23 cellular contexts compared by ENCODE assay signal in genomic region chr1:59685666-59686065, GRCh38.
DNase-seq lines count a peak whose midpoint lies in the region; ATAC-seq lines count a peak whose summit lies in the region.
"Had no signal": no experiment of that assay in that cellular context is flagged by ENCODE, and none has a peak within 500 bp of the region (broad histone marks: within the 10 kb centered on the region; RNA-seq: fewer than 3 reads in every experiment).

No MANE protein-coding gene starts in this region.

- intact Hi-C loops in activated CD4-positive, alpha-beta T cell treated with anti-CD3 and anti-CD28 coated beads for 36 hours (cut with DNase I, micrococcal nuclease): no loop called here

- H3K36me3 Mint-ChIP-seq in activated CD4-positive, alpha-beta memory T cell treated with anti-CD3 and anti-CD28 coated beads, Interleukin-2, amount 10 ng/mL, durations not matched to agents 7 days and 5 days (ENCODE audit: low read depth): no peaks in the 10 kb centered on the region
- no peaks in the 10 kb centered on the region for H3K36me3 Mint-ChIP-seq in activated CD4-positive, alpha-beta T cell treated with anti-CD3 and anti-CD28 coated beads for 36 hours (ENCODE audit: low read depth)
- H3K36me3 Mint-ChIP-seq: neural progenitor cell had no signal

- POLR2A ChIA-PET in activated CD4-positive, alpha-beta memory T cell treated with anti-CD3 and anti-CD28 coated beads, Interleukin-2, amount 10 ng/mL, durations not matched to agents 7 days and 5 days (lab: Charles Lee): no interaction called here
- POLR2A ChIA-PET in activated CD4-positive, alpha-beta T cell treated with anti-CD3 and anti-CD28 coated beads for 36 hours (lab: Charles Lee): no interaction called here

- CTCF ChIA-PET in activated CD4-positive, alpha-beta memory T cell treated with anti-CD3 and anti-CD28 coated beads, Interleukin-2, amount 10 ng/mL, durations not matched to agents 7 days and 5 days (lab: Charles Lee): interaction anchor here (1.5 kb wide), 1 partner anchor 14 kb away, joined by 6 read pairs; no protein-coding TSS in a partner anchor
- CTCF ChIA-PET in activated CD4-positive, alpha-beta T cell treated with anti-CD3 and anti-CD28 coated beads for 36 hours (lab: Charles Lee): interaction anchor here (1.2 kb wide), 1 partner anchor 13 kb away, joined by 3 read pairs; no protein-coding TSS in a partner anchor

- H3K27ac Mint-ChIP-seq in activated CD4-positive, alpha-beta memory T cell treated with anti-CD3 and anti-CD28 coated beads, Interleukin-2, amount 10 ng/mL, durations not matched to agents 7 days and 5 days: no peak overlapping the region
- H3K27ac Mint-ChIP-seq in activated CD4-positive, alpha-beta T cell treated with anti-CD3 and anti-CD28 coated beads for 36 hours: no peak overlapping the region
- H3K27ac Mint-ChIP-seq: neural progenitor cell, T-helper 17 cell had no signal

- H3K4me1 Mint-ChIP-seq in activated CD4-positive, alpha-beta memory T cell treated with anti-CD3 and anti-CD28 coated beads, Interleukin-2, amount 10 ng/mL, durations not matched to agents 7 days and 5 days: no peaks in the 10 kb centered on the region
- no peaks in the 10 kb centered on the region for H3K4me1 Mint-ChIP-seq in activated CD4-positive, alpha-beta T cell treated with anti-CD3 and anti-CD28 coated beads for 36 hours
- H3K4me1 Mint-ChIP-seq: T-helper 17 cell had no signal

- peak; percentile 82 for DNase-seq in DMS 273 (lab: John Stamatoyannopoulos, UW; ENCODE audit: unreplicated experiment)
- DNase-seq in NCI-H1694 treated with DMSO at 0.1 percent for 48 hours (lab: John Stamatoyannopoulos, UW): peak; percentile 91
- DNase-seq in NCI-H526 (lab: John Stamatoyannopoulos, UW): peak; percentile 29 to 42
- peak; percentile 71 for DNase-seq in myocyte (ENCODE audit: low read depth)
- no peak for DNase-seq in activated CD4-positive, alpha-beta memory T cell treated with anti-CD3 and anti-CD28 coated beads, Interleukin-2, amount 10 ng/mL, durations not matched to agents 7 days and 5 days
- DNase-seq in Kasumi-1 (lab: John Stamatoyannopoulos, UW): no peak
- no peak for DNase-seq in G401 (ENCODE audit: low spot score)
- no peak for DNase-seq in activated CD4-positive, alpha-beta T cell treated with anti-CD3 and anti-CD28 coated beads for 36 hours
- DNase-seq: activated CD4-positive, alpha-beta T cell treated with anti-CD3 and anti-CD28 coated beads, Interleukin-2, amount 50 U/mL, for 1 hour; activated CD8-positive, alpha-beta memory T cell treated with anti-CD3 and anti-CD28 coated beads, Interleukin-2, amount 50 U/mL, for 4 hours; activated effector memory CD4-positive, alpha-beta T cell treated with Interleukin-2 at 50 U/mL for 16 hours; Calu3; cerebellar nuclear complex; erythroblast; foreskin fibroblast; hypothalamus; posterior cingulate gyrus; sigmoid colon; substantia nigra; T-helper 17 cell; upper lobe of right lung had no signal

- H3K9me3 Mint-ChIP-seq in activated CD4-positive, alpha-beta memory T cell treated with anti-CD3 and anti-CD28 coated beads, Interleukin-2, amount 10 ng/mL, durations not matched to agents 7 days and 5 days: no peaks in the 10 kb centered on the region
- H3K9me3 Mint-ChIP-seq in activated CD4-positive, alpha-beta T cell treated with anti-CD3 and anti-CD28 coated beads for 36 hours (ENCODE audit: low read depth): no peaks in the 10 kb centered on the region
- H3K9me3 Mint-ChIP-seq: neural progenitor cell had no signal

- in situ Hi-C loops in G401 (cut with HindIII; ENCODE audit: low sequenced_read_pairs): no loop called here

- ATAC-seq in activated CD4-positive, alpha-beta T cell treated with anti-CD3 and anti-CD28 coated beads for 36 hours: no peak
- ATAC-seq: HCT116, T-helper 17 cell, upper lobe of right lung had no signal

- H3K27me3 Mint-ChIP-seq in activated CD4-positive, alpha-beta memory T cell treated with anti-CD3 and anti-CD28 coated beads, Interleukin-2, amount 10 ng/mL, durations not matched to agents 7 days and 5 days: no peaks in the 10 kb centered on the region
- no peaks in the 10 kb centered on the region for H3K27me3 Mint-ChIP-seq in activated CD4-positive, alpha-beta T cell treated with anti-CD3 and anti-CD28 coated beads for 36 hours
- H3K27me3 Mint-ChIP-seq: T-helper 17 cell had no signal

- H3K4me3 Mint-ChIP-seq in activated CD4-positive, alpha-beta memory T cell treated with anti-CD3 and anti-CD28 coated beads, Interleukin-2, amount 10 ng/mL, durations not matched to agents 7 days and 5 days: no peak overlapping the region
- H3K4me3 Mint-ChIP-seq in activated CD4-positive, alpha-beta T cell treated with anti-CD3 and anti-CD28 coated beads for 36 hours: no peak overlapping the region
- H3K4me3 Mint-ChIP-seq: neural progenitor cell, T-helper 17 cell had no signal

Comparison
In these comparisons a context has a peak if more than half of its experiments do, and no peak if none do; other contexts are left out.
1. DNase-seq: peak in DMS 273 (single experiment), NCI-H1694 treated with DMSO at 0.1 percent for 48 hours (single experiment), NCI-H526 (2 of 2) and myocyte (single experiment); none in activated CD4-positive, alpha-beta memory T cell treated with anti-CD3 and anti-CD28 coated beads, Interleukin-2, amount 10 ng/mL, durations not matched to agents 7 days and 5 days (single experiment), Kasumi-1 (0 of 2), G401 (single experiment) and activated CD4-positive, alpha-beta T cell treated with anti-CD3 and anti-CD28 coated beads for 36 hours (single experiment).